In the genomic region with DNA sequence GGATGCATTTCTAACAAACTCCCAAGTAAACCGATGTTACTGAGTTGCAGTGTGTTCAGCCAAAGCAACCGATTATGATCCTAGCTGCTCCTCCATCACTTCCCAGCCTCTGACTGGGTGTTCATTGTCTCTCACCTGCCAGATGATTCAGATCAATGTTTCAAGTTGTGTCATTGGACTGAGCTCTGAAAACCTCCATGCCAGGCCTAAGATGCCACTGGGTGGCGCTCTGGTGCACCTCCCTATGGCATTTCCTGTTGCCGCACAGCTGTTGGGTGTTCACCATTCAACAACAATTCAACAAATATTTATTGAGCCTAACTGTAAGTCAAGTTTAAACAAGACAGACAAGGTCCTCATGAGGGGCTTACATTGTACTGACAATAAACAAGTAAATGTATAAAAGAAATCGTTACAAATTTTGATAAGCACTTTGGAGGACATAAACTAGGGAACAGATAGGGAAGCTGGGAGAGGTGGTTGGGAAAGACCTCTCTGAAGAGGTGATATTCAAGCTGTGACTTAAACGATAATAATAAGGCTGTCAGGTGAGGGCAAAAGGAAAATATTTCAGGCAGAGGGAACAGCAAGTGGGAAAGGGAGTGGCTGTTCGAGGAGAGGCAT, we compare ENCODE assay signal across 9 cellular contexts. TPM values are rescaled to one million over a fixed set of nuclear protein-coding genes. Genes with fewer than 3 reads are reported as not detected.
DNase-seq lines count a peak whose midpoint lies in the region; ATAC-seq and TF ChIP-seq lines count a peak whose summit lies in the region.
"Had no signal": no experiment of that assay in that cellular context is flagged by ENCODE, and none has a peak within 500 bp of the region (broad histone marks: within the 10 kb centered on the region; RNA-seq: fewer than 3 reads in every experiment).

No MANE protein-coding gene starts in this region.

- H3K4me1 Mint-ChIP-seq in chondrocyte (ENCODE audit: low read depth): peaks cover 5% of the 10 kb centered on the region
- peaks cover 26% of the 10 kb centered on the region for H3K4me1 Mint-ChIP-seq in stimulated activated effector memory CD8-positive, alpha-beta T cell treated with anti-CD3 and anti-CD28 coated beads, Interleukin-12 subunit alpha, Interleukin-12 subunit beta, amount 100 ng/mL, for 72 hours

- no peak for ATAC-seq in lung (ENCODE audit: insufficient read depth, low FRiP score)
- peak; percentile 94 for ATAC-seq in stimulated activated effector memory CD8-positive, alpha-beta T cell treated with anti-CD3 and anti-CD28 coated beads, Interleukin-12 subunit alpha, Interleukin-12 subunit beta, amount 100 ng/mL, for 72 hours

- DNase-seq in SHP77 (lab: John Stamatoyannopoulos, UW) (peak; percentile 20 to 40), SHP77 treated with DMSO at 0.1 percent for 48 hours (lab: John Stamatoyannopoulos, UW) (no peak), chondrocyte (ENCODE audit: low spot score) (no peak), lung (ENCODE audit: low spot score) (no peak), ureter (ENCODE audit: low spot score) (no peak)
- peak; percentile 14 to 28 (median 26) for DNase-seq in activated CD4-positive, CD25-positive, alpha-beta regulatory T cell (lab: John Stamatoyannopoulos, UW)
- peak; percentile 73 to 88 for DNase-seq in stimulated activated effector memory CD8-positive, alpha-beta T cell treated with anti-CD3 and anti-CD28 coated beads, Interleukin-12 subunit alpha, Interleukin-12 subunit beta, amount 100 ng/mL, for 72 hours (ENCODE audit: low spot score in 2 of 2)

- H3K9me3 ChIP-seq in lung (ENCODE audit: control insufficient read depth in 2 of 2, insufficient read depth in 1 of 2, low read length in 1 of 2): no peaks in the 10 kb centered on the region

- H3K4me3 Mint-ChIP-seq in chondrocyte (ENCODE audit: unreplicated experiment): no peak overlapping the region
- H3K4me3 Mint-ChIP-seq in stimulated activated effector memory CD8-positive, alpha-beta T cell treated with anti-CD3 and anti-CD28 coated beads, Interleukin-12 subunit alpha, Interleukin-12 subunit beta, amount 100 ng/mL, for 72 hours: no peak overlapping the region

- H2AFZ ChIP-seq in KMS-11 (ENCODE audit: low read depth): no peak overlapping the region

- H4K20me1 ChIP-seq in KMS-11 (ENCODE audit: insufficient read depth): no peaks in the 10 kb centered on the region

- no peak overlapping the region for H3K9ac ChIP-seq in KMS-11

- H3K36me3 Mint-ChIP-seq in chondrocyte (ENCODE audit: low read depth): no peaks in the 10 kb centered on the region
- no peaks in the 10 kb centered on the region for H3K36me3 Mint-ChIP-seq in stimulated activated effector memory CD8-positive, alpha-beta T cell treated with anti-CD3 and anti-CD28 coated beads, Interleukin-12 subunit alpha, Interleukin-12 subunit beta, amount 100 ng/mL, for 72 hours

- peaks cover 14% of the 10 kb centered on the region for H3K27me3 Mint-ChIP-seq in chondrocyte (ENCODE audit: low read depth)

- H3K4me1 ChIP-seq in KMS-11 (ENCODE audit: low read depth, poor library complexity, severe bottlenecking) (no peaks in the 10 kb centered on the region), lung (ENCODE audit: control insufficient read depth in 2 of 2, insufficient read depth in 2 of 2, low read length in 2 of 2) (peaks cover 0 to 2% of the 10 kb centered on the region in 2 donors)

- 42 to 48% methylated on average over 7 of the region's 7 CpGs for WGBS in lung, 2 donors

- H3K4me3 ChIP-seq in KMS-11 (IDR thresholded peaks at IDR 0.05; ENCODE audit: insufficient read depth, low read depth, low read length) (no peak overlapping the region), lung (no peak overlapping the region)

- H3K27ac ChIP-seq in KMS-11 (no peak overlapping the region), lung (ENCODE audit: low read depth in 1 of 2, low read length in 1 of 2) (no peak overlapping the region)

- no peak overlapping the region for H3K4me2 ChIP-seq in KMS-11

- no peaks in the 10 kb centered on the region for H3K27me3 ChIP-seq in KMS-11 (ENCODE audit: insufficient read depth, low read depth)
- H3K27me3 ChIP-seq in lung (ENCODE audit: control insufficient read depth, insufficient read depth): no peaks in the 10 kb centered on the region

- H3K79me2 ChIP-seq in KMS-11 (ENCODE audit: insufficient read depth, low read depth): no peaks in the 10 kb centered on the region

- H3K9me3 Mint-ChIP-seq in chondrocyte (ENCODE audit: low read depth): no peaks in the 10 kb centered on the region
- H3K9me3 Mint-ChIP-seq in stimulated activated effector memory CD8-positive, alpha-beta T cell treated with anti-CD3 and anti-CD28 coated beads, Interleukin-12 subunit alpha, Interleukin-12 subunit beta, amount 100 ng/mL, for 72 hours: no peaks in the 10 kb centered on the region

- H3K27ac Mint-ChIP-seq in chondrocyte (ENCODE audit: unreplicated experiment): no peak overlapping the region
- H3K27ac Mint-ChIP-seq in stimulated activated effector memory CD8-positive, alpha-beta T cell treated with anti-CD3 and anti-CD28 coated beads, Interleukin-12 subunit alpha, Interleukin-12 subunit beta, amount 100 ng/mL, for 72 hours: no peak overlapping the region

- TF ChIP-seq CTCF in KMS-11 (conservative IDR thresholded peaks at IDR 0.05; ENCODE audit: low read depth, low read length): peak; percentile 60
- TF ChIP-seq CTCF in chondrocyte (IDR thresholded peaks at IDR 0.05): peak; percentile 78
- TF ChIP-seq CTCF in lung (IDR thresholded peaks at IDR 0.05; ENCODE audit: control extremely low read depth, extremely low read depth): peak; percentile 47

- H3K36me3 ChIP-seq in KMS-11 (ENCODE audit: insufficient read depth): no peaks in the 10 kb centered on the region
- H3K36me3 ChIP-seq in lung (ENCODE audit: control insufficient read depth in 2 of 2, insufficient read depth in 2 of 2, low read length in 2 of 2): no peaks in the 10 kb centered on the region

RNA-seq across cellular contexts. Expression of gene RGR, which starts 22.8 kb away (rescaled TPM):
- total RNA-seq in chondrocyte (not detected in 3 replicates), lung (under 1 TPM in 1 of 2 donors, not detected in 1; 0.31 TPM), ureter (not detected)
- under 1 TPM; 0.05 to 0.65 TPM for polyA plus RNA-seq in lung
- total RNA-seq: glomerular endothelial cell had no signal

RNA-seq across cellular contexts. Expression of gene LRIT1, which starts 26.3 kb away (rescaled TPM):
- total RNA-seq in chondrocyte (not detected in 3 replicates), lung (not detected), ureter (not detected)
- not detected for polyA plus RNA-seq in lung
- total RNA-seq: glomerular endothelial cell had no signal

RNA-seq across cellular contexts. Expression of gene LRIT2, which starts 42.3 kb away (rescaled TPM):
- total RNA-seq in chondrocyte (not detected in 3 replicates), lung (not detected), ureter (not detected)
- polyA plus RNA-seq in lung: not detected
- total RNA-seq: glomerular endothelial cell had no signal

Comparison
In these comparisons a context has a peak if more than half of its experiments do, and no peak if none do; other contexts are left out.
1. DNase-seq: peak in SHP77 (2 of 2), activated CD4-positive, CD25-positive, alpha-beta regulatory T cell (4 of 4) and stimulated activated effector memory CD8-positive, alpha-beta T cell treated with anti-CD3 and anti-CD28 coated beads, Interleukin-12 subunit alpha, Interleukin-12 subunit beta, amount 100 ng/mL, for 72 hours (2 of 2); none in SHP77 treated with DMSO at 0.1 percent for 48 hours (single experiment), chondrocyte (single experiment), lung (single experiment) and ureter (single experiment).
2. Peak in every context shown above with its lines, with median percentiles within 50 percentile points of each other: CTCF ChIP-seq.